Comparison of ENCODE assay signal across 9 cellular contexts in genomic region chr6:28597217-28597835, GRCh38.
DNase-seq lines count a peak whose midpoint lies in the region; ATAC-seq and TF ChIP-seq lines count a peak whose summit lies in the region.
"Had no signal": no experiment of that assay in that cellular context is flagged by ENCODE, and none has a peak within 500 bp of the region (broad histone marks: within the 10 kb centered on the region; RNA-seq: fewer than 3 reads in every experiment).

No MANE protein-coding gene starts in this region.

- peak overlapping the region; percentile 89 for H3K4me3 Mint-ChIP-seq in HFFc6

- H3K36me3 ChIP-seq in BJ (ENCODE audit: control insufficient read depth, insufficient read depth, low read length) (no peaks in the 10 kb centered on the region), ectodermal cell (ENCODE audit: control insufficient read depth, insufficient read depth, low read length) (no peaks in the 10 kb centered on the region), smooth muscle cell (ENCODE audit: low read depth) (no peaks in the 10 kb centered on the region), stomach (no peaks in the 10 kb centered on the region)
- H3K36me3 ChIP-seq: lower lobe of right lung had no signal

- H3K27ac ChIP-seq in ectodermal cell (ENCODE audit: insufficient read depth, low read depth, low read length, poor library complexity, severe bottlenecking): no peak overlapping the region
- no peak overlapping the region for H3K27ac ChIP-seq in smooth muscle cell (ENCODE audit: low read depth)
- no peak overlapping the region for H3K27ac ChIP-seq in stomach
- H3K27ac ChIP-seq: lower lobe of right lung had no signal

- ATAC-seq in HG02981 (IDR thresholded peaks at IDR 0.05; ENCODE audit: unreplicated experiment): no peak

- H2AFZ ChIP-seq in smooth muscle cell (ENCODE audit: low read depth): peak overlapping the region; percentile 73

- peak overlapping the region; percentile 88 for H3K4me2 ChIP-seq in smooth muscle cell

- intact Hi-C loops in stomach (cut with DNase I; ENCODE audit: low total_unique reads): no loop called here

- no peak overlapping the region for H3K9ac ChIP-seq in smooth muscle cell (ENCODE audit: low read depth)

- no peaks in the 10 kb centered on the region for H3K79me2 ChIP-seq in smooth muscle cell (ENCODE audit: low read depth)

- CTCF ChIA-PET in BJ (lab: Yijun Ruan, JAX): interaction anchor here (1.4 kb wide), 1 partner anchor 9 kb away, joined by 3 read pairs; no protein-coding TSS in a partner anchor

- H3K27ac Mint-ChIP-seq in HFFc6: no peak overlapping the region

- TF ChIP-seq CTCF in BJ (IDR thresholded peaks at IDR 0.05; ENCODE audit: insufficient read depth, low read depth, low read length) (no peak), HFFc6 (IDR thresholded peaks at IDR 0.05) (no peak), smooth muscle cell (IDR thresholded peaks at IDR 0.05; ENCODE audit: borderline replicate concordance, insufficient read depth, poor library complexity, severe bottlenecking) (no peak), stomach (IDR thresholded peaks at IDR 0.05) (no peak)

- H3K9me3 ChIP-seq in ectodermal cell (ENCODE audit: control insufficient read depth, low read length): no peaks in the 10 kb centered on the region
- no peaks in the 10 kb centered on the region for H3K9me3 ChIP-seq in smooth muscle cell (replicated peaks; ENCODE audit: low read depth)
- H3K9me3 ChIP-seq in stomach: peaks cover 0 to 4% (median 0%) of the 10 kb centered on the region in 4 donors
- H3K9me3 ChIP-seq: lower lobe of right lung had no signal

- POLR2A ChIA-PET in BJ (lab: Charles Lee): no interaction called here

- H3K4me1 ChIP-seq in ectodermal cell (ENCODE audit: control insufficient read depth, insufficient read depth, low read length) (no peaks in the 10 kb centered on the region), smooth muscle cell (ENCODE audit: low read depth) (no peaks in the 10 kb centered on the region), stomach (peaks cover 0 to 4% (median 0%) of the 10 kb centered on the region in 4 donors)
- H3K4me1 ChIP-seq: lower lobe of right lung had no signal

- peaks cover 1% of the 10 kb centered on the region; the same call in 1 of the 2 replicates for H3K27me3 Mint-ChIP-seq in HFFc6 (ENCODE audit: insufficient read depth)

- peaks cover 11% of the 10 kb centered on the region for H3K4me1 Mint-ChIP-seq in HFFc6 (ENCODE audit: low read depth)

- no peak for DNase-seq in BJ (ENCODE audit: low read depth)
- peak; percentile 86 for DNase-seq in HFFc6
- peak; percentile 50 for DNase-seq in RPMI8226
- no peak for DNase-seq in smooth muscle cell (lab: John Stamatoyannopoulos, UW; ENCODE audit: unreplicated experiment)
- DNase-seq in activated gamma-delta T cell treated with Interleukin-2 at 50 U/mL for 16 hours: no peak
- no peak for DNase-seq in stomach
- DNase-seq: lower lobe of right lung had no signal

- no peaks in the 10 kb centered on the region for H4K20me1 ChIP-seq in smooth muscle cell (ENCODE audit: low read depth)

- TF ChIP-seq POLR2A in stomach (IDR thresholded peaks at IDR 0.05): no peak

- H3F3A ChIP-seq in smooth muscle cell (ENCODE audit: low read depth): no peaks in the 10 kb centered on the region

- H3K4me3 ChIP-seq in BJ (ENCODE audit: low read depth, low read length) (peak overlapping the region; percentile 29), ectodermal cell (ENCODE audit: insufficient read depth, low read depth, low read length) (peak overlapping the region; percentile 38), smooth muscle cell (peak overlapping the region; percentile 51), stomach (no peak overlapping the region)
- H3K4me3 ChIP-seq: lower lobe of right lung had no signal

- H3K27me3 ChIP-seq in BJ (ENCODE audit: control insufficient read depth, insufficient read depth, low read length) (no peaks in the 10 kb centered on the region), ectodermal cell (ENCODE audit: control insufficient read depth, insufficient read depth, low read length, poor library complexity, severe bottlenecking) (peaks cover 4% of the 10 kb centered on the region), smooth muscle cell (ENCODE audit: low read depth) (no peaks in the 10 kb centered on the region), stomach (peaks cover 0 to 62% (median 15%) of the 10 kb centered on the region in 3 donors)

- no peaks in the 10 kb centered on the region for H3K9me3 Mint-ChIP-seq in HFFc6

- no peak for TF ChIP-seq EP300 in stomach (IDR thresholded peaks at IDR 0.05)

- no peaks in the 10 kb centered on the region for H3K36me3 Mint-ChIP-seq in HFFc6 (ENCODE audit: low read depth)

- 3% methylated on average over 18 of the region's 18 CpGs for WGBS in ectodermal cell, 2 experiments
- 2% methylated on average over 18 of the region's 18 CpGs for WGBS in smooth muscle cell (ENCODE audit: low lambda C conversion rate)
- WGBS in stomach, 5 donors: 11 to 18% (median 15%) methylated on average over 18 of the region's 18 CpGs

Comparison
In these comparisons a context has a peak if more than half of its experiments do, and no peak if none do; other contexts are left out.
1. DNase-seq: peak in HFFc6 (single experiment) and RPMI8226 (single experiment); none in BJ (single experiment), smooth muscle cell (single experiment), activated gamma-delta T cell treated with Interleukin-2 at 50 U/mL for 16 hours (single experiment) and stomach (single experiment).
2. H3K4me3 ChIP-seq: peak in BJ (single experiment), ectodermal cell (single experiment) and smooth muscle cell (single experiment); none in stomach (0 of 4).